In the genomic region with DNA sequence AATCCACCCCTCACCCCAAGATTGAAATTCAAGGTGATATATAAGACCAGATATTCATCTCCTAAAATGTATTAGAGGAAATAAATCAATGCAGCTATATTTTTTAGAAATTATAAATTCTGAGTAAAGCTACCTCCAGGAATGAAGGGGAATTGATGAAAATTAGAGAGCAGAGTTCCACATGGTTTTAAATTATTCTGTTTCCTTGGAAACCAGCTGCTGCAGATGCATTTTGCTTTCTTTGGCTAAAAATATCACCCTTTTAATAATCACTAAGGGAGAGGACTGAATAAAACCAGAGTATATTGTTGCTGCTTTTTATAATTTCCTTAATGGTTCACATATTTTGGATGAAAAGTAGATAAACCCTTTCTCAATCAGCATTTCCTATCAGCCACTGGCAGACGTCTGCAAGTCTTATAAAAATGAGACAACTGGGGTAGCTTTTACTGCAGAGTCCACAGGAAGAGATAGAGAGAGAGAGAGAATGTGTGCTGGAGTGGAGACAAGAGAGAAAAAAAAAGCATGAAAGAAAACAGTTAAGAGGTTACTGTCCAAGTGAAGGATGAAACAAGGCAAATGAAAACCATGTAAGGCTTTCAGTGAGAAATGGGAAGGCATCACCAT, we compare ENCODE assay signal across 1 cellular context.
TF ChIP-seq lines count a peak whose summit lies in the region.

No MANE protein-coding gene starts in this region.

TF ChIP-seq in HepG2, 621 proteins besides CTCF, POLR2A, EP300 and RAD21:
- TF ChIP-seq ZBTB25 (CRISPR knock-in tag; IDR thresholded peaks at IDR 0.05) (no peak), ZNF180 (CRISPR knock-in tag; IDR thresholded peaks at IDR 0.05; ENCODE audit: borderline replicate concordance, low read depth) (no peak), ZNF441 (CRISPR knock-in tag; IDR thresholded peaks at IDR 0.05; ENCODE audit: borderline replicate concordance) (no peak), PAXIP1 (CRISPR knock-in tag; conservative IDR thresholded peaks at IDR 0.05) (no peak), SIN3A (IDR thresholded peaks at IDR 0.05; ENCODE audit: borderline replicate concordance, low read depth, low read length) (no peak), ZNF547 (CRISPR knock-in tag; IDR thresholded peaks at IDR 0.05) (no peak), DRAP1 (CRISPR knock-in tag; IDR thresholded peaks at IDR 0.05) (no peak), ZSCAN29 (CRISPR knock-in tag; conservative IDR thresholded peaks at IDR 0.05) (no peak), MAF1 (CRISPR knock-in tag; IDR thresholded peaks at IDR 0.05; ENCODE audit: borderline replicate concordance) (no peak), SIX4 (CRISPR knock-in tag; IDR thresholded peaks at IDR 0.05) (no peak), ZNF30 (CRISPR knock-in tag; IDR thresholded peaks at IDR 0.05) (no peak), SETDB1 (CRISPR knock-in tag; IDR thresholded peaks at IDR 0.05; ENCODE audit: borderline replicate concordance) (no peak), IKZF4 (CRISPR knock-in tag; IDR thresholded peaks at IDR 0.05; ENCODE audit: borderline replicate concordance, low read depth, not compliant biosample characterization) (no peak), ZNF839 (CRISPR knock-in tag; IDR thresholded peaks at IDR 0.05; ENCODE audit: borderline replicate concordance) (no peak), LBX2 (CRISPR knock-in tag; IDR thresholded peaks at IDR 0.05; ENCODE audit: borderline replicate concordance) (no peak)
- TF ChIP-seq, protein P1, sequence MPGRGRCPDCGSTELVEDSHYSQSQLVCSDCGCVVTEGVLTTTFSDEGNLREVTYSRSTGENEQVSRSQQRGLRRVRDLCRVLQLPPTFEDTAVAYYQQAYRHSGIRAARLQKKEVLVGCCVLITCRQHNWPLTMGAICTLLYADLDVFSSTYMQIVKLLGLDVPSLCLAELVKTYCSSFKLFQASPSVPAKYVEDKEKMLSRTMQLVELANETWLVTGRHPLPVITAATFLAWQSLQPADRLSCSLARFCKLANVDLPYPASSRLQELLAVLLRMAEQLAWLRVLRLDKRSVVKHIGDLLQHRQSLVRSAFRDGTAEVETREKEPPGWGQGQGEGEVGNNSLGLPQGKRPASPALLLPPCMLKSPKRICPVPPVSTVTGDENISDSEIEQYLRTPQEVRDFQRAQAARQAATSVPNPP (CRISPR knock-in tag; IDR thresholded peaks at IDR 0.05): no peak
- TF ChIP-seq, protein P2, sequence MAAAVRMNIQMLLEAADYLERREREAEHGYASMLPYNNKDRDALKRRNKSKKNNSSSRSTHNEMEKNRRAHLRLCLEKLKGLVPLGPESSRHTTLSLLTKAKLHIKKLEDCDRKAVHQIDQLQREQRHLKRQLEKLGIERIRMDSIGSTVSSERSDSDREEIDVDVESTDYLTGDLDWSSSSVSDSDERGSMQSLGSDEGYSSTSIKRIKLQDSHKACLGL (CRISPR knock-in tag; IDR thresholded peaks at IDR 0.05): no peak
- TF ChIP-seq, protein P3, sequence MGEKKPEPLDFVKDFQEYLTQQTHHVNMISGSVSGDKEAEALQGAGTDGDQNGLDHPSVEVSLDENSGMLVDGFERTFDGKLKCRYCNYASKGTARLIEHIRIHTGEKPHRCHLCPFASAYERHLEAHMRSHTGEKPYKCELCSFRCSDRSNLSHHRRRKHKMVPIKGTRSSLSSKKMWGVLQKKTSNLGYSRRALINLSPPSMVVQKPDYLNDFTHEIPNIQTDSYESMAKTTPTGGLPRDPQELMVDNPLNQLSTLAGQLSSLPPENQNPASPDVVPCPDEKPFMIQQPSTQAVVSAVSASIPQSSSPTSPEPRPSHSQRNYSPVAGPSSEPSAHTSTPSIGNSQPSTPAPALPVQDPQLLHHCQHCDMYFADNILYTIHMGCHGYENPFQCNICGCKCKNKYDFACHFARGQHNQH (CRISPR knock-in tag; IDR thresholded peaks at IDR 0.05): no peak
- TF ChIP-seq, protein P4, sequence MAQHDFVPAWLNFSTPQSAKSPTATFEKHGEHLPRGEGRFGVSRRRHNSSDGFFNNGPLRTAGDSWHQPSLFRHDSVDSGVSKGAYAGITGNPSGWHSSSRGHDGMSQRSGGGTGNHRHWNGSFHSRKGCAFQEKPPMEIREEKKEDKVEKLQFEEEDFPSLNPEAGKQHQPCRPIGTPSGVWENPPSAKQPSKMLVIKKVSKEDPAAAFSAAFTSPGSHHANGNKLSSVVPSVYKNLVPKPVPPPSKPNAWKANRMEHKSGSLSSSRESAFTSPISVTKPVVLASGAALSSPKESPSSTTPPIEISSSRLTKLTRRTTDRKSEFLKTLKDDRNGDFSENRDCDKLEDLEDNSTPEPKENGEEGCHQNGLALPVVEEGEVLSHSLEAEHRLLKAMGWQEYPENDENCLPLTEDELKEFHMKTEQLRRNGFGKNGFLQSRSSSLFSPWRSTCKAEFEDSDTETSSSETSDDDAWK (CRISPR knock-in tag; IDR thresholded peaks at IDR 0.05): no peak
TF ChIP-seq in HepG2: peak in this region for 0.
